Comparison of ENCODE assay signal across 26 cellular contexts in genomic region chr19:57419439-57419838, GRCh38. TPM values are rescaled to one million over a fixed set of nuclear protein-coding genes. Genes with fewer than 3 reads are reported as not detected.
"Had no signal": no experiment of that assay in that cellular context is flagged by ENCODE, and none has a peak within 500 bp of the region (broad histone marks: within the 10 kb centered on the region; RNA-seq: fewer than 3 reads in every experiment).

No MANE protein-coding gene starts in this region.

- FAIRE-seq: endothelial cell of umbilical vein, kidney, pancreas had no signal

- H3K27me3 Mint-ChIP-seq: naive B cell; natural killer cell treated with Interleukin-12 subunit alpha and Interleukin-12 subunit beta and Interleukin-15 and Interleukin-18, amount 100 ng/mL, for 72 hours; stimulated activated naive CD8-positive, alpha-beta T cell treated with anti-CD3 and anti-CD28 coated beads, Interleukin-15, amount 100 ng/mL, for 72 hours had no signal

- H3K9me3 ChIP-seq: thyroid gland had no signal

- H3K4me3 Mint-ChIP-seq: natural killer cell treated with Interleukin-12 subunit alpha and Interleukin-12 subunit beta and Interleukin-15 and Interleukin-18, amount 100 ng/mL, for 72 hours; neural crest cell; stimulated activated naive CD8-positive, alpha-beta T cell treated with anti-CD3 and anti-CD28 coated beads, Interleukin-15, amount 100 ng/mL, for 72 hours had no signal

- H3K4me2 ChIP-seq: smooth muscle cell had no signal

- H3K27ac Mint-ChIP-seq: natural killer cell treated with Interleukin-12 subunit alpha and Interleukin-12 subunit beta and Interleukin-15 and Interleukin-18, amount 100 ng/mL, for 72 hours had no signal

- H3K27me3 ChIP-seq: esophagus squamous epithelium, neutrophil, pancreas, thyroid gland had no signal

- H3K4me3 ChIP-seq: pancreas, smooth muscle cell, thyroid gland had no signal

- H3K4me1 Mint-ChIP-seq: neural crest cell; stimulated activated naive CD8-positive, alpha-beta T cell treated with anti-CD3 and anti-CD28 coated beads, Interleukin-15, amount 100 ng/mL, for 72 hours had no signal

- ATAC-seq: left lobe of liver; natural killer cell treated with Interleukin-12 subunit alpha and Interleukin-12 subunit beta and Interleukin-15 and Interleukin-18, amount 100 ng/mL, for 72 hours; pancreas; sciatic nerve; stimulated activated naive CD8-positive, alpha-beta T cell treated with anti-CD3 and anti-CD28 coated beads, Interleukin-15, amount 100 ng/mL, for 72 hours had no signal

- DNase-seq: dermis blood vessel endothelial cell; effector memory CD4-positive, alpha-beta T cell; esophagus squamous epithelium; foreskin melanocyte; hypothalamus; kidney; mesenchymal stem cell; naive B cell; pancreas; stimulated activated CD4-positive, alpha-beta T cell treated with anti-CD3 and anti-CD28 coated beads, Interleukin-12 subunit alpha, Interleukin-12 subunit beta, amount 100 ng/mL, for 4 hours; stimulated activated CD4-positive, alpha-beta T cell treated with anti-CD3 and anti-CD28 coated beads, Interleukin-1b, Interleukin-23, amount 100 ng/mL, for 48 hours; stimulated activated CD4-positive, alpha-beta T cell treated with anti-CD3 and anti-CD28 coated beads, Interleukin-4, amount 100 ng/mL, for 1 hour; stimulated activated CD8-positive, alpha-beta memory T cell treated with anti-CD3 and anti-CD28 coated beads, Interleukin-4, amount 100 ng/mL, for 48 hours; stimulated activated naive CD4-positive, alpha-beta T cell; stimulated activated naive CD8-positive, alpha-beta T cell treated with anti-CD3 and anti-CD28 coated beads, Interleukin-15, amount 100 ng/mL, for 72 hours; thyroid gland; trophoblast cell had no signal

- H3K27ac ChIP-seq: coronary artery, esophagus squamous epithelium, neutrophil, pancreas, thyroid gland had no signal

- H3K4me1 ChIP-seq: esophagus squamous epithelium, pancreas, thyroid gland had no signal

RNA-seq across cellular contexts. Expression of gene VN1R1, which starts 37.5 kb away (rescaled TPM):
- total RNA-seq: epithelial cell of proximal tubule had no signal
